In genomic region chr15:73378089-73378488, GRCh38 we compare ENCODE assay signal across 26 cellular contexts. TPM values are rescaled to one million over a fixed set of nuclear protein-coding genes. Genes with fewer than 3 reads are reported as not detected.
DNase-seq lines count a peak whose midpoint lies in the region; ATAC-seq, FAIRE-seq and TF ChIP-seq lines count a peak whose summit lies in the region.
"Had no signal": no experiment of that assay in that cellular context is flagged by ENCODE, and none has a peak within 500 bp of the region (broad histone marks: within the 10 kb centered on the region; RNA-seq: fewer than 3 reads in every experiment).

No MANE protein-coding gene starts in this region.

- H3K4me2 ChIP-seq in HepG2 (ENCODE audit: low read depth, low read length): no peak overlapping the region
- H3K4me2 ChIP-seq: A549 had no signal

- H3K4me3 ChIP-seq in HepG2 (replicated peaks in 1 of 3; ENCODE audit: insufficient read depth in 1 of 3, low read depth in 2 of 3, low read length in 3 of 3) (no peak overlapping the region), right lobe of liver (no peak overlapping the region), dorsolateral prefrontal cortex (peak overlapping the region in 1 of 59 donors; percentile 10)
- H3K4me3 ChIP-seq: A549, MG63 had no signal

- H2AFZ ChIP-seq in HepG2 (ENCODE audit: low read length): no peak overlapping the region

- ATAC-seq in HepG2 (no peak), right lobe of liver (no peak), left ventricle myocardium superior (peak; percentile 14), GM21381 (IDR thresholded peaks at IDR 0.05; ENCODE audit: unreplicated experiment) (no peak)

- no peaks in the 10 kb centered on the region for H3K79me2 ChIP-seq in HepG2 (ENCODE audit: insufficient read depth, low read length)

- no peak for TF ChIP-seq POLR2A in HepG2 (IDR thresholded peaks at IDR 0.05; ENCODE audit: insufficient read depth in 1 of 2, low read depth in 2 of 2, low read length in 2 of 2)
- TF ChIP-seq POLR2A in right lobe of liver (IDR thresholded peaks at IDR 0.05): no peak

- intact Hi-C loops in HepG2 (cut with micrococcal nuclease; ENCODE audit: unreplicated experiment) (no loop called here), right lobe of liver (cut with DNase I) (no loop called here), dorsolateral prefrontal cortex (cut with DNase I) (no loop called here), left ventricle myocardium superior (cut with micrococcal nuclease) (no loop called here)

- H3K9ac ChIP-seq in HepG2 (ENCODE audit: insufficient read depth, low read depth, low read length): no peak overlapping the region

- H4K20me1 ChIP-seq in HepG2 (ENCODE audit: insufficient read depth, low read length): no peaks in the 10 kb centered on the region

- FAIRE-seq in HepG2 (lab: Jason Lieb, UNC): no peak
- FAIRE-seq: A549, GM12891 had no signal

- H3K27ac ChIP-seq in HepG2 (ENCODE audit: extremely low read length, insufficient read depth, low read length) (no peak overlapping the region), right lobe of liver (no peak overlapping the region), dorsolateral prefrontal cortex (no peak overlapping the region)
- H3K27ac ChIP-seq: A549 had no signal

- no TSS peak for BruUV-seq in HepG2 (replicated peaks; lab: Mats Ljungman, UMichigan)

- CTCF ChIA-PET in HepG2 (lab: Yijun Ruan, JAX; ENCODE audit: low intra/inter-chr PET ratio, low total read pairs): no interaction called here

- H3K36me3 ChIP-seq in HepG2 (replicated peaks in 1 of 2; ENCODE audit: control insufficient read depth in 1 of 2, insufficient read depth in 2 of 2, low read length in 2 of 2) (no peaks in the 10 kb centered on the region), right lobe of liver (no peaks in the 10 kb centered on the region)
- H3K36me3 ChIP-seq: MG63 had no signal

- TF ChIP-seq CTCF in HepG2 (CRISPR knock-in tag; IDR thresholded peaks at IDR 0.05) (no peak), right lobe of liver (IDR thresholded peaks at IDR 0.05) (no peak), dorsolateral prefrontal cortex (IDR thresholded peaks at IDR 0.05 in 54 of 56, conservative IDR thresholded peaks at IDR 0.05 in 2 of 56; ENCODE audit: low read depth in 1 of 56, partially characterized antibody in 56 of 56) (no peak)

- H3K4me1 ChIP-seq in HepG2 (ENCODE audit: insufficient read depth, low read length) (no peaks in the 10 kb centered on the region), right lobe of liver (no peaks in the 10 kb centered on the region)
- H3K4me1 ChIP-seq: A549 had no signal

- POLR2A ChIA-PET in HepG2 (lab: Yijun Ruan, JAX): no interaction called here

- TF ChIP-seq EP300 in HepG2 (IDR thresholded peaks at IDR 0.05; ENCODE audit: low read depth in 2 of 2, low read length in 2 of 2) (no peak), HepG2 (CRISPR knock-in tag; IDR thresholded peaks at IDR 0.05; ENCODE audit: borderline replicate concordance) (no peak)

- in situ Hi-C loops in HepG2 (cut with HindIII; ENCODE audit: extremely low pct_ligation_motif_present, low pct_unique_long_range_greater_than_20kb): no loop called here

- 29% methylated on average over 2 of the region's 12 CpGs for WGBS in HepG2 (ENCODE audit: low lambda C conversion rate)
- WGBS in right lobe of liver (ENCODE audit: insufficient coverage, low coverage, low lambda C conversion rate, missing lambda C conversion rate): 80% methylated on average over 2 of the region's 12 CpGs

- DNase-seq in HepG2 (ENCODE audit: low spot score) (no peak), right lobe of liver (no peak), dorsolateral prefrontal cortex (peak in 9 of 10 donors; percentile 26 to 76 (median 60)), left ventricle myocardium superior (peak; percentile 78), NCI-H2171 treated with DMSO at 0.1 percent for 48 hours (lab: John Stamatoyannopoulos, UW) (no peak)
- no peak for DNase-seq in stimulated activated CD8-positive, alpha-beta memory T cell treated with anti-CD3 and anti-CD28 coated beads, Interleukin-4, amount 100 ng/mL, for 48 hours
- DNase-seq: AML-193; C1 segment of cervical spinal cord; CD4-positive, alpha-beta memory T cell; COR-L47; DMS79; EL; GDM1; H7; IMR-90; KG1; MG63; NCI-H2081 treated with DMSO at 0.1 percent for 48 hours; NCI-H526 treated with DMSO at 0.1 percent for 48 hours; RPMI8226; SHP77 treated with DMSO at 0.1 percent for 48 hours had no signal

- no peak for TF ChIP-seq RAD21 in HepG2 (CRISPR knock-in tag; IDR thresholded peaks at IDR 0.05)

- H3K27me3 ChIP-seq in HepG2 (ENCODE audit: control insufficient read depth in 1 of 2, insufficient read depth in 2 of 2, low read length in 2 of 2) (peaks cover 0 to 1% of the 10 kb centered on the region in 2 experiments; a peak in 1 of 5 replicates), right lobe of liver (no peaks in the 10 kb centered on the region), dorsolateral prefrontal cortex (peaks cover 0 to 18% (median 0%) of the 10 kb centered on the region in 45 donors)
- H3K27me3 ChIP-seq: MG63 had no signal

- peaks cover 9% of the 10 kb centered on the region for H3K9me3 ChIP-seq in HepG2 (ENCODE audit: low read length)
- H3K9me3 ChIP-seq in right lobe of liver: no peaks in the 10 kb centered on the region

TF ChIP-seq in HepG2, 621 proteins besides CTCF, POLR2A, EP300 and RAD21:
- TF ChIP-seq, protein P1, sequence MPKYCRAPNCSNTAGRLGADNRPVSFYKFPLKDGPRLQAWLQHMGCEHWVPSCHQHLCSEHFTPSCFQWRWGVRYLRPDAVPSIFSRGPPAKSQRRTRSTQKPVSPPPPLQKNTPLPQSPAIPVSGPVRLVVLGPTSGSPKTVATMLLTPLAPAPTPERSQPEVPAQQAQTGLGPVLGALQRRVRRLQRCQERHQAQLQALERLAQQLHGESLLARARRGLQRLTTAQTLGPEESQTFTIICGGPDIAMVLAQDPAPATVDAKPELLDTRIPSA (CRISPR knock-in tag; IDR thresholded peaks at IDR 0.05; ENCODE audit: borderline replicate concordance): no peak
- peak; percentile 37; the same call in 1 of the 2 replicates for TF ChIP-seq ZNF768 (CRISPR knock-in tag; IDR thresholded peaks at IDR 0.05)

RNA-seq across cellular contexts. Expression of gene HCN4, which starts 9.3 kb away (rescaled TPM):
- total RNA-seq in HepG2 (2016; rRNA removed; fragmentation: Illumina TruSeq; extraction: Trizol) (not detected in 2 replicates), right lobe of liver (under 1 TPM in 1 of 6 experiments, not detected in 5; 0.06 TPM), dorsolateral prefrontal cortex (1 to 10 TPM in 116 of 120 experiments, under 1 TPM in 4; 0.42 to 5.9 (median 2.5) TPM), left ventricle myocardium superior (21.1 TPM)
- total RNA-seq in HepG2 (2016; cell fraction: cytosol; rRNA removed; fragmentation: Illumina TruSeq; extraction: Trizol; ENCODE audit: low read depth): not detected in 2 replicates
- total RNA-seq in HepG2 (2016; cell fraction: insoluble cytoplasmic fraction; rRNA removed; fragmentation: Illumina TruSeq; extraction: Trizol): not detected in 2 replicates
- total RNA-seq in HepG2 (2016; cell fraction: membrane; rRNA removed; fragmentation: Illumina TruSeq; extraction: Trizol): not detected in 2 replicates
- not detected in 2 replicates for total RNA-seq in HepG2 (2016; cell fraction: nucleus; rRNA removed; fragmentation: Illumina TruSeq; extraction: Trizol)
- polyA plus RNA-seq in HepG2 (2011; rRNA removed): not detected in 2 replicates
- polyA plus RNA-seq in HepG2 (2011; cell fraction: cytosol; rRNA removed): not detected in 2 replicates
- polyA plus RNA-seq in HepG2 (2011; cell fraction: nucleus; rRNA removed): not detected in 2 replicates
- not detected in 2 replicates for polyA plus RNA-seq in HepG2 (2012)
- polyA plus RNA-seq in HepG2 (2016; cell fraction: cytosol; fragmentation: Illumina TruSeq; extraction: Trizol; ENCODE audit: low read depth): not detected in 2 replicates
- polyA plus RNA-seq in HepG2 (2016; cell fraction: insoluble cytoplasmic fraction; fragmentation: Illumina TruSeq; extraction: Trizol; ENCODE audit: low read depth): not detected in 2 replicates
- polyA plus RNA-seq in HepG2 (2016; cell fraction: membrane; fragmentation: Illumina TruSeq; extraction: Trizol; ENCODE audit: low read depth): not detected in 2 replicates
- polyA plus RNA-seq in HepG2 (2016; cell fraction: nucleus; fragmentation: Illumina TruSeq; extraction: Trizol; ENCODE audit: insufficient read depth, low read depth): not detected in 2 replicates
- polyA minus RNA-seq in HepG2 (2011; rRNA and poly(A)+ RNA removed; ENCODE audit: low replicate concordance): 0.05 TPM in 1 of 2 replicates, not detected in the other
- not detected in 2 replicates for polyA minus RNA-seq in HepG2 (2011; cell fraction: cytosol; rRNA and poly(A)+ RNA removed)
- polyA minus RNA-seq in HepG2 (2011; cell fraction: nucleus; rRNA and poly(A)+ RNA removed): not detected in 2 replicates
- total RNA-seq: CD4-positive, alpha-beta memory T cell; IMR-90; NCI-H460; T-helper 1 cell treated with Interleukin-12 subunit alpha and Interleukin-12 subunit beta and Interleukin-4 antibody, amounts not matched to agents 30 ng/mL and 1 ng/mL, for 36 hours had no signal
- polyA plus RNA-seq: CD4-positive, alpha-beta memory T cell; IMR-90 had no signal

Comparison
In these comparisons a context has a peak if more than half of its experiments do, and no peak if none do; other contexts are left out.
1. DNase-seq: peak in dorsolateral prefrontal cortex (9 of 10) and left ventricle myocardium superior (single experiment); none in HepG2 (single experiment), right lobe of liver (0 of 3), NCI-H2171 treated with DMSO at 0.1 percent for 48 hours (single experiment) and stimulated activated CD8-positive, alpha-beta memory T cell treated with anti-CD3 and anti-CD28 coated beads, Interleukin-4, amount 100 ng/mL, for 48 hours (single experiment).